Comparison of ENCODE assay signal across 23 cellular contexts in the genomic region with DNA sequence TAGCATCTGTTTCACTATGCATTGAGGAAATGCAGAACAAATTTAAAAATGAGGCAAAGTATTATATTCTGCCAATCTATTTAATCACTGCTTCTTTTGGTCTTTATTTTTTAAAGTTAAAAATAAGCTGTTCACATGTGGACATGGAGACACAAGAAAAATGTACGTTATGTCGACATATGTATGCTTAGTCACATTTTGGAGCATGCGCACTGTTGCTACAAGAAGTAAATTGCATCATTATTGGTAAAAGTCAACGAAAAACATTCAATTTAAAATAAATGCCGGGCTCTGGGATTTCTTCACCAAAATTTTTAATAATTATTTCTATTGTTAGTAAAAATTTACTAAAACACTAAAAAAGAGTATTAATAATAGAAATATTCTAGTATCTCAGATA.
"Had no signal": no experiment of that assay in that cellular context is flagged by ENCODE, and none has a peak within 500 bp of the region (broad histone marks: within the 10 kb centered on the region; RNA-seq: fewer than 3 reads in every experiment).

No MANE protein-coding gene starts in this region.

- H3K4me3 ChIP-seq: left ventricle myocardium inferior, lung, mucosa of descending colon, ovary, right atrium auricular region, right lobe of liver, stomach, testis, thyroid gland, transverse colon, upper lobe of right lung had no signal

- H3K4me1 ChIP-seq: left ventricle myocardium inferior, right atrium auricular region, right lobe of liver, stomach, testis, thyroid gland, transverse colon, upper lobe of right lung had no signal

- H3K27me3 ChIP-seq: ovary, right atrium auricular region, right lobe of liver, stomach, testis, thyroid gland, transverse colon, upper lobe of right lung had no signal

- H3K36me3 Mint-ChIP-seq: memory B cell; naive thymus-derived CD4-positive, alpha-beta T cell; natural killer cell treated with Interleukin-12 subunit alpha and Interleukin-12 subunit beta and Interleukin-15 and Interleukin-18, amount 100 ng/mL, for 72 hours; stimulated activated naive B cell treated with anti-CD40 and anti-IgM and Interleukin-4, amounts not matched to agents 10 μg/mL and 1 μg/mL and 100 μg/mL, for 72 hours had no signal

- H3K27me3 Mint-ChIP-seq: memory B cell; naive thymus-derived CD4-positive, alpha-beta T cell; progenitor cell of endocrine pancreas; stimulated activated naive B cell treated with anti-CD40 and anti-IgM and Interleukin-4, amounts not matched to agents 10 μg/mL and 1 μg/mL and 100 μg/mL, for 72 hours had no signal

- H3K9me3 ChIP-seq: left ventricle myocardium inferior, ovary, right atrium auricular region, right lobe of liver, stomach, testis, thyroid gland, transverse colon, upper lobe of right lung had no signal

- H3K27ac ChIP-seq: left ventricle myocardium inferior, ovary, right atrium auricular region, right lobe of liver, stomach, testis, thyroid gland, transverse colon, upper lobe of right lung had no signal

- H3K4me3 Mint-ChIP-seq: memory B cell; naive thymus-derived CD4-positive, alpha-beta T cell; natural killer cell treated with Interleukin-12 subunit alpha and Interleukin-12 subunit beta and Interleukin-15 and Interleukin-18, amount 100 ng/mL, for 72 hours; stimulated activated naive B cell treated with anti-CD40 and anti-IgM and Interleukin-4, amounts not matched to agents 10 μg/mL and 1 μg/mL and 100 μg/mL, for 72 hours had no signal

- DNase-seq: islet precursor cell; left ventricle myocardium inferior; midbrain; mucosa of descending colon; naive thymus-derived CD4-positive, alpha-beta T cell; ovary; right lobe of liver; stimulated activated CD4-positive, alpha-beta T cell treated with anti-CD3 and anti-CD28 coated beads, Interleukin-12 subunit alpha, Interleukin-12 subunit beta, amount 100 ng/mL, for 4 hours; stimulated activated CD4-positive, alpha-beta T cell treated with anti-CD3 and anti-CD28 coated beads, Interleukin-15, amount 100 ng/mL, for 24 hours; stimulated activated CD4-positive, alpha-beta T cell treated with anti-CD3 and anti-CD28 coated beads, Interleukin-2, amount 100 ng/mL, for 24 hours; stimulated activated CD4-positive, alpha-beta T cell treated with anti-CD3 and anti-CD28 coated beads, Interleukin-4, amount 100 ng/mL, for 1 hour; stimulated activated naive B cell treated with anti-CD40 and anti-IgM and Interleukin-4, amounts not matched to agents 10 μg/mL and 1 μg/mL and 100 μg/mL, for 72 hours; stimulated activated naive CD8-positive, alpha-beta T cell treated with anti-CD3 and anti-CD28 coated beads, Interleukin-15, Interleukin-2, amounts not matched to agents 100 U/mL and 50 U/mL, for 24 hours; stomach; testis; thyroid gland; transverse colon; upper lobe of right lung had no signal

- H3K4me1 Mint-ChIP-seq: memory B cell; naive thymus-derived CD4-positive, alpha-beta T cell; stimulated activated naive B cell treated with anti-CD40 and anti-IgM and Interleukin-4, amounts not matched to agents 10 μg/mL and 1 μg/mL and 100 μg/mL, for 72 hours had no signal

- ATAC-seq: mucosa of descending colon; naive thymus-derived CD4-positive, alpha-beta T cell; natural killer cell treated with Interleukin-12 subunit alpha and Interleukin-12 subunit beta and Interleukin-15 and Interleukin-18, amount 100 ng/mL, for 72 hours; right lobe of liver; stimulated activated naive B cell treated with anti-CD40 and anti-IgM and Interleukin-4, amounts not matched to agents 10 μg/mL and 1 μg/mL and 100 μg/mL, for 72 hours; stimulated activated naive CD8-positive, alpha-beta T cell treated with anti-CD3 and anti-CD28 coated beads, Interleukin-15, Interleukin-2, amounts not matched to agents 100 U/mL and 50 U/mL, for 24 hours; upper lobe of right lung had no signal

- H3K36me3 ChIP-seq: left ventricle myocardium inferior, ovary, right atrium auricular region, right lobe of liver, stomach, thyroid gland, transverse colon, upper lobe of right lung had no signal

- H3K27ac Mint-ChIP-seq: memory B cell; naive thymus-derived CD4-positive, alpha-beta T cell; natural killer cell treated with Interleukin-12 subunit alpha and Interleukin-12 subunit beta and Interleukin-15 and Interleukin-18, amount 100 ng/mL, for 72 hours; progenitor cell of endocrine pancreas; stimulated activated naive B cell treated with anti-CD40 and anti-IgM and Interleukin-4, amounts not matched to agents 10 μg/mL and 1 μg/mL and 100 μg/mL, for 72 hours had no signal
